Comparison of ENCODE assay signal across 1 cellular context in genomic region chr15:54722342-54722986, GRCh38.
TF ChIP-seq lines count a peak whose summit lies in the region.

No MANE protein-coding gene starts in this region.

TF ChIP-seq in GM12878, 131 proteins besides CTCF, POLR2A, EP300 and RAD21 (continued from another document):
- no peak for TF ChIP-seq ZBTB4 (CRISPR knock-in tag; IDR thresholded peaks at IDR 0.05)
- no peak for TF ChIP-seq BRCA1 (IDR thresholded peaks at IDR 0.05; ENCODE audit: low read depth, low read length)
- no peak for TF ChIP-seq RCOR1 (conservative IDR thresholded peaks at IDR 0.05; ENCODE audit: low read depth, low read length)
- no peak for TF ChIP-seq NFIC (IDR thresholded peaks at IDR 0.05; ENCODE audit: low read depth, low read length)
- no peak for TF ChIP-seq E4F1 (IDR thresholded peaks at IDR 0.05; ENCODE audit: borderline replicate concordance, partially characterized antibody)
- no peak for TF ChIP-seq LARP7 (IDR thresholded peaks at IDR 0.05)
- no peak for TF ChIP-seq TCF12 (IDR thresholded peaks at IDR 0.05; ENCODE audit: low read depth, low read length)
- TF ChIP-seq JUNB (IDR thresholded peaks at IDR 0.05): no peak
- TF ChIP-seq, protein P1, sequence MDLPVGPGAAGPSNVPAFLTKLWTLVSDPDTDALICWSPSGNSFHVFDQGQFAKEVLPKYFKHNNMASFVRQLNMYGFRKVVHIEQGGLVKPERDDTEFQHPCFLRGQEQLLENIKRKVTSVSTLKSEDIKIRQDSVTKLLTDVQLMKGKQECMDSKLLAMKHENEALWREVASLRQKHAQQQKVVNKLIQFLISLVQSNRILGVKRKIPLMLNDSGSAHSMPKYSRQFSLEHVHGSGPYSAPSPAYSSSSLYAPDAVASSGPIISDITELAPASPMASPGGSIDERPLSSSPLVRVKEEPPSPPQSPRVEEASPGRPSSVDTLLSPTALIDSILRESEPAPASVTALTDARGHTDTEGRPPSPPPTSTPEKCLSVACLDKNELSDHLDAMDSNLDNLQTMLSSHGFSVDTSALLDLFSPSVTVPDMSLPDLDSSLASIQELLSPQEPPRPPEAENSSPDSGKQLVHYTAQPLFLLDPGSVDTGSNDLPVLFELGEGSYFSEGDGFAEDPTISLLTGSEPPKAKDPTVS (IDR thresholded peaks at IDR 0.05; ENCODE audit: low read depth, low read length): no peak
- TF ChIP-seq, protein P2, sequence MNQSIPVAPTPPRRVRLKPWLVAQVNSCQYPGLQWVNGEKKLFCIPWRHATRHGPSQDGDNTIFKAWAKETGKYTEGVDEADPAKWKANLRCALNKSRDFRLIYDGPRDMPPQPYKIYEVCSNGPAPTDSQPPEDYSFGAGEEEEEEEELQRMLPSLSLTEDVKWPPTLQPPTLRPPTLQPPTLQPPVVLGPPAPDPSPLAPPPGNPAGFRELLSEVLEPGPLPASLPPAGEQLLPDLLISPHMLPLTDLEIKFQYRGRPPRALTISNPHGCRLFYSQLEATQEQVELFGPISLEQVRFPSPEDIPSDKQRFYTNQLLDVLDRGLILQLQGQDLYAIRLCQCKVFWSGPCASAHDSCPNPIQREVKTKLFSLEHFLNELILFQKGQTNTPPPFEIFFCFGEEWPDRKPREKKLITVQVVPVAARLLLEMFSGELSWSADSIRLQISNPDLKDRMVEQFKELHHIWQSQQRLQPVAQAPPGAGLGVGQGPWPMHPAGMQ (IDR thresholded peaks at IDR 0.05; ENCODE audit: borderline replicate concordance): no peak
- TF ChIP-seq, protein P3, sequence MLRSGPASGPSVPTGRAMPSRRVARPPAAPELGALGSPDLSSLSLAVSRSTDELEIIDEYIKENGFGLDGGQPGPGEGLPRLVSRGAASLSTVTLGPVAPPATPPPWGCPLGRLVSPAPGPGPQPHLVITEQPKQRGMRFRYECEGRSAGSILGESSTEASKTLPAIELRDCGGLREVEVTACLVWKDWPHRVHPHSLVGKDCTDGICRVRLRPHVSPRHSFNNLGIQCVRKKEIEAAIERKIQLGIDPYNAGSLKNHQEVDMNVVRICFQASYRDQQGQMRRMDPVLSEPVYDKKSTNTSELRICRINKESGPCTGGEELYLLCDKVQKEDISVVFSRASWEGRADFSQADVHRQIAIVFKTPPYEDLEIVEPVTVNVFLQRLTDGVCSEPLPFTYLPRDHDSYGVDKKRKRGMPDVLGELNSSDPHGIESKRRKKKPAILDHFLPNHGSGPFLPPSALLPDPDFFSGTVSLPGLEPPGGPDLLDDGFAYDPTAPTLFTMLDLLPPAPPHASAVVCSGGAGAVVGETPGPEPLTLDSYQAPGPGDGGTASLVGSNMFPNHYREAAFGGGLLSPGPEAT (IDR thresholded peaks at IDR 0.05; ENCODE audit: low read depth): no peak
- no peak for TF ChIP-seq MTA3 (IDR thresholded peaks at IDR 0.05; ENCODE audit: borderline replicate concordance, low read length)
- TF ChIP-seq RBBP5 (conservative IDR thresholded peaks at IDR 0.05): no peak
- TF ChIP-seq, protein P4, sequence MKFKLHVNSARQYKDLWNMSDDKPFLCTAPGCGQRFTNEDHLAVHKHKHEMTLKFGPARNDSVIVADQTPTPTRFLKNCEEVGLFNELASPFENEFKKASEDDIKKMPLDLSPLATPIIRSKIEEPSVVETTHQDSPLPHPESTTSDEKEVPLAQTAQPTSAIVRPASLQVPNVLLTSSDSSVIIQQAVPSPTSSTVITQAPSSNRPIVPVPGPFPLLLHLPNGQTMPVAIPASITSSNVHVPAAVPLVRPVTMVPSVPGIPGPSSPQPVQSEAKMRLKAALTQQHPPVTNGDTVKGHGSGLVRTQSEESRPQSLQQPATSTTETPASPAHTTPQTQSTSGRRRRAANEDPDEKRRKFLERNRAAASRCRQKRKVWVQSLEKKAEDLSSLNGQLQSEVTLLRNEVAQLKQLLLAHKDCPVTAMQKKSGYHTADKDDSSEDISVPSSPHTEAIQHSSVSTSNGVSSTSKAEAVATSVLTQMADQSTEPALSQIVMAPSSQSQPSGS (IDR thresholded peaks at IDR 0.05; ENCODE audit: low read length): no peak
- TF ChIP-seq BCLAF1 (IDR thresholded peaks at IDR 0.05): no peak
TF ChIP-seq in GM12878: peak in this region for 0.
